Comparison of ENCODE assay signal across 22 cellular contexts in the genomic region with DNA sequence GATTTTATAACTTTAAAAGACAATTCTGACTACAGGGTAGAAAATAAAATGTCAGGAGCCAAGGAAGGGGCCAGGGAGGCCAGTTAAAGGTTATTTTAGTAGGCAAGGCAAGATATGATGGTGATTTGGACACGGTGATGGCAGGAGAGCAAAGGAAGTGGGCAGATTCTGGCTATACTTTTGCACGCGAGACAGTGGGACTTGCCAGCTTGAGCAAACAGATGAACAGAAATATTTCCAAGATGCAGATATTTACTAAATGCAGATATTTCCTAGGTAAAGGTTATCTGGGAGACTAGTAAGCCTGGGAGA. TPM values are rescaled to one million over a fixed set of nuclear protein-coding genes. Genes with fewer than 3 reads are reported as not detected.
A peak's percentile ranks its signal among the peaks of the same experiment; 100 is the strongest.
DNase-seq lines count a peak whose midpoint lies in the region; ATAC-seq, FAIRE-seq and TF ChIP-seq lines count a peak whose summit lies in the region.
"Had no signal": no experiment of that assay in that cellular context is flagged by ENCODE, and none has a peak within 500 bp of the region (broad histone marks: within the 10 kb centered on the region; RNA-seq: fewer than 3 reads in every experiment).

No MANE protein-coding gene starts in this region.

- H3K27ac Mint-ChIP-seq in activated naive CD8-positive, alpha-beta T cell treated with anti-CD3 and anti-CD28 coated beads for 36 hours, result peak overlapping the region; percentile 3
- no peak overlapping the region for H3K27ac Mint-ChIP-seq in activated naive CD8-positive, alpha-beta T cell treated with anti-CD3 and anti-CD28 coated beads, Interleukin-2, amount 50 U/mL, for 24 hours
- no peak overlapping the region for H3K27ac Mint-ChIP-seq in activated CD8-positive, alpha-beta T cell treated with anti-CD3 and anti-CD28 coated beads for 36 hours
- peak overlapping the region; percentile 79 to 84 (median 81) for H3K27ac Mint-ChIP-seq in nephron
- H3K27ac Mint-ChIP-seq: IgD-negative memory B cell had no signal

- H3K27ac ChIP-seq in GM23248, result no peak overlapping the region
- H3K27ac ChIP-seq in caudate nucleus (ENCODE audit: low read depth, low read length), result no peak overlapping the region
- H3K27ac ChIP-seq: C4-2B, SJCRH30 had no signal

- H3K9me3 Mint-ChIP-seq in activated naive CD8-positive, alpha-beta T cell treated with anti-CD3 and anti-CD28 coated beads for 36 hours, result peaks cover 1% of the 10 kb centered on the region
- H3K9me3 Mint-ChIP-seq in activated naive CD8-positive, alpha-beta T cell treated with anti-CD3 and anti-CD28 coated beads, Interleukin-2, amount 50 U/mL, for 24 hours, result no peaks in the 10 kb centered on the region
- H3K9me3 Mint-ChIP-seq in activated CD8-positive, alpha-beta T cell treated with anti-CD3 and anti-CD28 coated beads for 36 hours, result no peaks in the 10 kb centered on the region
- no peaks in the 10 kb centered on the region for H3K9me3 Mint-ChIP-seq in nephron
- H3K9me3 Mint-ChIP-seq: IgD-negative memory B cell had no signal

- no peaks in the 10 kb centered on the region for H4K20me1 ChIP-seq in GM23248 (ENCODE audit: insufficient read depth)

- H3K9ac ChIP-seq in GM23248, result no peak overlapping the region

- H3K27me3 ChIP-seq in GM23248 (replicated peaks; ENCODE audit: insufficient read depth), result no peaks in the 10 kb centered on the region

- no peaks in the 10 kb centered on the region for H3K36me3 ChIP-seq in GM23248 (ENCODE audit: low read depth)
- H3K36me3 ChIP-seq: SJCRH30 had no signal

- peaks cover 19% of the 10 kb centered on the region for H3K4me1 ChIP-seq in GM23248 (ENCODE audit: insufficient read depth)
- H3K4me1 ChIP-seq: SJCRH30 had no signal

- no peak for TF ChIP-seq CTCF in activated CD8-positive, alpha-beta T cell treated with anti-CD3 and anti-CD28 coated beads for 36 hours (IDR thresholded peaks at IDR 0.05)
- TF ChIP-seq CTCF in nephron (IDR thresholded peaks at IDR 0.05; ENCODE audit: unreplicated experiment in 3 of 3), result no peak
- TF ChIP-seq CTCF in D721Med (IDR thresholded peaks at IDR 0.05; ENCODE audit: insufficient read depth, missing control alignments), result no peak

- H3K4me1 Mint-ChIP-seq in activated naive CD8-positive, alpha-beta T cell treated with anti-CD3 and anti-CD28 coated beads for 36 hours, result peaks cover 31% of the 10 kb centered on the region
- peaks cover 26% of the 10 kb centered on the region for H3K4me1 Mint-ChIP-seq in activated naive CD8-positive, alpha-beta T cell treated with anti-CD3 and anti-CD28 coated beads, Interleukin-2, amount 50 U/mL, for 24 hours
- peaks cover 26% of the 10 kb centered on the region for H3K4me1 Mint-ChIP-seq in activated CD8-positive, alpha-beta T cell treated with anti-CD3 and anti-CD28 coated beads for 36 hours (ENCODE audit: low read depth)
- peaks cover 33% of the 10 kb centered on the region for H3K4me1 Mint-ChIP-seq in nephron

- peak overlapping the region; percentile 23 for H3K4me2 ChIP-seq in GM23248 (ENCODE audit: unreplicated experiment)

- no peaks in the 10 kb centered on the region for H3K36me3 Mint-ChIP-seq in activated naive CD8-positive, alpha-beta T cell treated with anti-CD3 and anti-CD28 coated beads for 36 hours
- no peaks in the 10 kb centered on the region for H3K36me3 Mint-ChIP-seq in activated naive CD8-positive, alpha-beta T cell treated with anti-CD3 and anti-CD28 coated beads, Interleukin-2, amount 50 U/mL, for 24 hours (ENCODE audit: low read depth)
- no peaks in the 10 kb centered on the region for H3K36me3 Mint-ChIP-seq in activated CD8-positive, alpha-beta T cell treated with anti-CD3 and anti-CD28 coated beads for 36 hours (ENCODE audit: low read depth)
- H3K36me3 Mint-ChIP-seq in nephron (ENCODE audit: low read depth), result no peaks in the 10 kb centered on the region
- H3K36me3 Mint-ChIP-seq: IgD-negative memory B cell had no signal

- H3K4me3 ChIP-seq in GM23248, result no peak overlapping the region
- H3K4me3 ChIP-seq: SJCRH30 had no signal

- no peak for ATAC-seq in activated naive CD8-positive, alpha-beta T cell treated with anti-CD3 and anti-CD28 coated beads, Interleukin-2, amount 50 U/mL, for 24 hours
- peak; percentile 21 for ATAC-seq in activated CD8-positive, alpha-beta T cell treated with anti-CD3 and anti-CD28 coated beads for 36 hours
- no peak for ATAC-seq in HG03139 (IDR thresholded peaks at IDR 0.05; ENCODE audit: unreplicated experiment)

- CTCF ChIA-PET in activated CD8-positive, alpha-beta T cell treated with anti-CD3 and anti-CD28 coated beads for 36 hours (lab: Charles Lee), result interaction anchor here (1.5 to 4.0 kb wide), 2 partner anchors 13 to 130 kb away, joined by 3 to 31 read pairs; no protein-coding TSS in a partner anchor

- no peak overlapping the region for H3K4me3 Mint-ChIP-seq in activated naive CD8-positive, alpha-beta T cell treated with anti-CD3 and anti-CD28 coated beads for 36 hours
- no peak overlapping the region for H3K4me3 Mint-ChIP-seq in activated naive CD8-positive, alpha-beta T cell treated with anti-CD3 and anti-CD28 coated beads, Interleukin-2, amount 50 U/mL, for 24 hours
- no peak overlapping the region for H3K4me3 Mint-ChIP-seq in activated CD8-positive, alpha-beta T cell treated with anti-CD3 and anti-CD28 coated beads for 36 hours
- H3K4me3 Mint-ChIP-seq in nephron, result no peak overlapping the region
- H3K4me3 Mint-ChIP-seq: IgD-negative memory B cell had no signal

- no peaks in the 10 kb centered on the region for H3K9me2 ChIP-seq in GM23248 (ENCODE audit: insufficient read depth)

- no peak for FAIRE-seq in D721Med (lab: Jason Lieb, UNC)
- FAIRE-seq: GM19239, RCC 7860 had no signal

- POLR2A ChIA-PET in activated CD8-positive, alpha-beta T cell treated with anti-CD3 and anti-CD28 coated beads for 36 hours (lab: Charles Lee), result no interaction called here

- 0 out of 2 replicates have a peak overlapping the region, but pooled peaks have one; percentile 32 for H2AFZ ChIP-seq in GM23248

- intact Hi-C loops in activated CD8-positive, alpha-beta T cell treated with anti-CD3 and anti-CD28 coated beads for 36 hours (cut with micrococcal nuclease), result no loop called here

- H3K79me2 ChIP-seq in GM23248 (ENCODE audit: insufficient read depth), result no peaks in the 10 kb centered on the region

- H3F3A ChIP-seq in GM23248 (ENCODE audit: insufficient read depth), result no peaks in the 10 kb centered on the region

- WGBS in GM23248 (ENCODE audit: low coverage in 1 of 2, low lambda C conversion rate in 2 of 2, missing lambda C conversion rate in 2 of 2), 2 experiments, result 70 to 75% methylated on average over 3 of the region's 3 CpGs

- no peaks in the 10 kb centered on the region for H3K9me3 ChIP-seq in GM23248 (ENCODE audit: low read depth)
- H3K9me3 ChIP-seq: SJCRH30 had no signal

- DNase-seq in activated naive CD8-positive, alpha-beta T cell treated with anti-CD3 and anti-CD28 coated beads for 36 hours, result no peak
- DNase-seq in activated naive CD8-positive, alpha-beta T cell treated with anti-CD3 and anti-CD28 coated beads, Interleukin-2, amount 50 U/mL, for 24 hours, result no peak
- DNase-seq in GM23248, result no peak
- DNase-seq in activated CD8-positive, alpha-beta T cell treated with anti-CD3 and anti-CD28 coated beads for 36 hours, result peak; percentile 14
- DNase-seq in D721Med (ENCODE audit: insufficient read length, low spot score), result no peak
- no peak for DNase-seq in caudate nucleus (lab: John Stamatoyannopoulos, UW)
- DNase-seq: 8988T, H7, Karpas-422, NCI-H1694, NCI-H2081, NCI-H2171 treated with DMSO at 0.1 percent for 48 hours, NCI-H526, OCI-M1, SJCRH30 had no signal

- H3K27me3 Mint-ChIP-seq in activated naive CD8-positive, alpha-beta T cell treated with anti-CD3 and anti-CD28 coated beads for 36 hours, result peaks cover 32% of the 10 kb centered on the region
- H3K27me3 Mint-ChIP-seq in activated naive CD8-positive, alpha-beta T cell treated with anti-CD3 and anti-CD28 coated beads, Interleukin-2, amount 50 U/mL, for 24 hours, result peaks cover 23% of the 10 kb centered on the region
- H3K27me3 Mint-ChIP-seq in activated CD8-positive, alpha-beta T cell treated with anti-CD3 and anti-CD28 coated beads for 36 hours, result peaks cover 29% of the 10 kb centered on the region
- H3K27me3 Mint-ChIP-seq in nephron (ENCODE audit: low read depth), result no peaks in the 10 kb centered on the region

- in situ Hi-C loops in GM23248 (cut with MboI), result no loop called here

RNA-seq across cellular contexts. Expression of gene TSSK1B, which starts 53.8 kb away (rescaled TPM):
- not detected for total RNA-seq in activated naive CD8-positive, alpha-beta T cell treated with anti-CD3 and anti-CD28 coated beads for 36 hours
- total RNA-seq in GM23248 (2014; rRNA removed; shearing (Covaris generic)), result not detected in 2 replicates
- polyA plus RNA-seq in GM23248 (2016; fragmentation: Nextera tagmentation; extraction: Ambion mirVana), result not detected in 2 replicates
- not detected for total RNA-seq in activated CD8-positive, alpha-beta T cell treated with anti-CD3 and anti-CD28 coated beads for 36 hours
- total RNA-seq: H7, M059J had no signal
- polyA plus RNA-seq: IgD-negative memory B cell had no signal

Comparison
In these comparisons a context has a peak if more than half of its experiments do, and no peak if none do; other contexts are left out.
1. H3K27ac Mint-ChIP-seq: peak in activated naive CD8-positive, alpha-beta T cell treated with anti-CD3 and anti-CD28 coated beads for 36 hours (single experiment) and nephron (3 of 3); none in activated naive CD8-positive, alpha-beta T cell treated with anti-CD3 and anti-CD28 coated beads, Interleukin-2, amount 50 U/mL, for 24 hours (single experiment) and activated CD8-positive, alpha-beta T cell treated with anti-CD3 and anti-CD28 coated beads for 36 hours (single experiment).